In the genomic region with DNA sequence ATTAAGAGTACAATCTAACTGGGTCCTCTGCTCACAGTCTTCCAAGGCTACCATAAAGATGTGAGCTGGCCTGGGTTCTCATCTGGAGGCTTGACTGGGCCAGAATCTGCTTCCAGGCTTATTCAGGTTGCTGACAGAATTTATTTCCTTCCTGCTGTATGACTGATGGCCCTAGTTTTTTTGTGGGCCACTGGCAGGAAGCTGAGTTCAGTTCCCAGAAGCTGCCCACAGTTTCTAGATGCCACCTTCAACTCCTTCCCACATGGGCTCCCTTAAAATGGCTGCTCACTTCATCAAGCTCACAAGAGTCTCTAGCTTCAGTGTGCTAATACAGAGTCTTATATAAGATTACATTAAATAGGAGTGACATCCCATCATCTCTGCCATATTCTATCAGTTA, we compare ENCODE assay signal across 20 cellular contexts.
DNase-seq lines count a peak whose midpoint lies in the region; ATAC-seq lines count a peak whose summit lies in the region.
"Had no signal": no experiment of that assay in that cellular context is flagged by ENCODE, and none has a peak within 500 bp of the region (broad histone marks: within the 10 kb centered on the region; RNA-seq: fewer than 3 reads in every experiment).

No MANE protein-coding gene starts in this region.

- H3K9me3 Mint-ChIP-seq in activated naive CD4-positive, alpha-beta T cell treated with anti-CD3 and anti-CD28 coated beads, Interleukin-2, amount 50 U/mL, for 72 hours, result no peaks in the 10 kb centered on the region
- no peaks in the 10 kb centered on the region for H3K9me3 Mint-ChIP-seq in stimulated activated naive CD8-positive, alpha-beta T cell treated with anti-CD3 and anti-CD28 coated beads, Interleukin-15, amount 100 ng/mL, for 72 hours
- no peaks in the 10 kb centered on the region for H3K9me3 Mint-ChIP-seq in activated CD8-positive, alpha-beta T cell treated with anti-CD3 and anti-CD28 coated beads, Interleukin-2, amount 10 ng/mL, durations not matched to agents 7 days and 5 days (ENCODE audit: insufficient read depth)
- H3K9me3 Mint-ChIP-seq: CD8-positive, alpha-beta T cell; IgD-negative memory B cell had no signal

- peak; percentile 29 to 34 for ATAC-seq in activated naive CD4-positive, alpha-beta T cell treated with anti-CD3 and anti-CD28 coated beads, Interleukin-2, amount 50 U/mL, for 72 hours
- peak; percentile 83 for ATAC-seq in stimulated activated naive CD8-positive, alpha-beta T cell treated with anti-CD3 and anti-CD28 coated beads, Interleukin-15, amount 100 ng/mL, for 72 hours
- ATAC-seq in stimulated activated naive CD8-positive, alpha-beta T cell treated with anti-CD3 and anti-CD28 coated beads, Interleukin-15, Interleukin-2, amounts not matched to agents 100 U/mL and 50 U/mL, for 24 hours, result no peak
- ATAC-seq in activated CD8-positive, alpha-beta T cell treated with anti-CD3 and anti-CD28 coated beads, Interleukin-2, amount 10 ng/mL, durations not matched to agents 7 days and 5 days, result no peak
- no peak for ATAC-seq in GM18498 (IDR thresholded peaks at IDR 0.05; ENCODE audit: unreplicated experiment)
- ATAC-seq: CD8-positive, alpha-beta T cell had no signal

- peak overlapping the region in 1 of 2 donors; percentile 38 for H3K27ac Mint-ChIP-seq in activated naive CD4-positive, alpha-beta T cell treated with anti-CD3 and anti-CD28 coated beads, Interleukin-2, amount 50 U/mL, for 72 hours
- H3K27ac Mint-ChIP-seq in stimulated activated naive CD8-positive, alpha-beta T cell treated with anti-CD3 and anti-CD28 coated beads, Interleukin-15, amount 100 ng/mL, for 72 hours, result peak overlapping the region in 1 of 2 donors; percentile 40
- peak overlapping the region; percentile 54 for H3K27ac Mint-ChIP-seq in activated CD8-positive, alpha-beta T cell treated with anti-CD3 and anti-CD28 coated beads, Interleukin-2, amount 10 ng/mL, durations not matched to agents 7 days and 5 days
- H3K27ac Mint-ChIP-seq: B cell; CD8-positive, alpha-beta T cell; IgD-negative memory B cell had no signal

- POLR2A ChIA-PET in activated CD8-positive, alpha-beta T cell treated with anti-CD3 and anti-CD28 coated beads, Interleukin-2, amount 10 ng/mL, durations not matched to agents 7 days and 5 days (lab: Charles Lee), result no interaction called here

- peaks cover 6% of the 10 kb centered on the region for H3K4me1 Mint-ChIP-seq in stimulated activated naive CD8-positive, alpha-beta T cell treated with anti-CD3 and anti-CD28 coated beads, Interleukin-15, amount 100 ng/mL, for 72 hours
- H3K4me1 Mint-ChIP-seq in activated CD8-positive, alpha-beta T cell treated with anti-CD3 and anti-CD28 coated beads, Interleukin-2, amount 10 ng/mL, durations not matched to agents 7 days and 5 days (ENCODE audit: low read depth), result peaks cover 15% of the 10 kb centered on the region
- H3K4me1 Mint-ChIP-seq: B cell, IgD-negative memory B cell had no signal

- CTCF ChIA-PET in activated CD8-positive, alpha-beta T cell treated with anti-CD3 and anti-CD28 coated beads, Interleukin-2, amount 10 ng/mL, durations not matched to agents 7 days and 5 days (lab: Charles Lee), result interaction anchor here (0.9 to 1.7 kb wide), 2 partner anchors 14 to 33 kb away, joined by 3 to 6 read pairs; no protein-coding TSS in a partner anchor

- H3K27me3 Mint-ChIP-seq in stimulated activated naive CD8-positive, alpha-beta T cell treated with anti-CD3 and anti-CD28 coated beads, Interleukin-15, amount 100 ng/mL, for 72 hours, result peaks cover 3% of the 10 kb centered on the region
- H3K27me3 Mint-ChIP-seq in activated CD8-positive, alpha-beta T cell treated with anti-CD3 and anti-CD28 coated beads, Interleukin-2, amount 10 ng/mL, durations not matched to agents 7 days and 5 days (ENCODE audit: low read depth), result peaks cover 2% of the 10 kb centered on the region
- H3K27me3 Mint-ChIP-seq: IgD-negative memory B cell had no signal

- H3K36me3 Mint-ChIP-seq in activated naive CD4-positive, alpha-beta T cell treated with anti-CD3 and anti-CD28 coated beads, Interleukin-2, amount 50 U/mL, for 72 hours, result no peaks in the 10 kb centered on the region
- H3K36me3 Mint-ChIP-seq in activated CD8-positive, alpha-beta T cell treated with anti-CD3 and anti-CD28 coated beads, Interleukin-2, amount 10 ng/mL, durations not matched to agents 7 days and 5 days (ENCODE audit: low read depth), result peaks cover 4% of the 10 kb centered on the region
- H3K36me3 Mint-ChIP-seq: CD8-positive, alpha-beta T cell; IgD-negative memory B cell had no signal

- DNase-seq in activated naive CD4-positive, alpha-beta T cell treated with anti-CD3 and anti-CD28 coated beads, Interleukin-2, amount 50 U/mL, for 72 hours (ENCODE audit: low spot score in 2 of 2), result no peak
- no peak for DNase-seq in activated naive CD4-positive, alpha-beta T cell treated with anti-CD3 and anti-CD28 coated beads, Interleukin-2, amount 50 U/mL, for 16 hours
- DNase-seq in stimulated activated naive CD8-positive, alpha-beta T cell treated with anti-CD3 and anti-CD28 coated beads, Interleukin-15, amount 100 ng/mL, for 72 hours, result peak in 1 of 2 donors; percentile 57
- no peak for DNase-seq in stimulated activated naive CD8-positive, alpha-beta T cell treated with anti-CD3 and anti-CD28 coated beads, Interleukin-15, Interleukin-2, amounts not matched to agents 100 U/mL and 50 U/mL, for 24 hours
- DNase-seq in activated CD8-positive, alpha-beta T cell treated with anti-CD3 and anti-CD28 coated beads, Interleukin-2, amount 10 ng/mL, durations not matched to agents 7 days and 5 days, result peak; percentile 29
- no peak for DNase-seq in D341Med (ENCODE audit: low spot score)
- DNase-seq: Caco-2; CD8-positive, alpha-beta T cell; DMS 273 treated with DMSO at 0.1 percent for 48 hours; DMS79; GF-D8; MM.1S; NCI-H2029; NCI-H446; NCI-H524 treated with DMSO at 0.1 percent for 48 hours; NCI-H774; SIG-M5 had no signal

- no peak overlapping the region for H3K4me3 Mint-ChIP-seq in stimulated activated naive CD8-positive, alpha-beta T cell treated with anti-CD3 and anti-CD28 coated beads, Interleukin-15, amount 100 ng/mL, for 72 hours
- no peak overlapping the region for H3K4me3 Mint-ChIP-seq in activated CD8-positive, alpha-beta T cell treated with anti-CD3 and anti-CD28 coated beads, Interleukin-2, amount 10 ng/mL, durations not matched to agents 7 days and 5 days
- H3K4me3 Mint-ChIP-seq: B cell; CD8-positive, alpha-beta T cell; IgD-negative memory B cell had no signal

Comparison
In these comparisons a context has a peak if more than half of its experiments do, and no peak if none do; other contexts are left out.
1. ATAC-seq: peak in activated naive CD4-positive, alpha-beta T cell treated with anti-CD3 and anti-CD28 coated beads, Interleukin-2, amount 50 U/mL, for 72 hours (2 of 2) and stimulated activated naive CD8-positive, alpha-beta T cell treated with anti-CD3 and anti-CD28 coated beads, Interleukin-15, amount 100 ng/mL, for 72 hours (single experiment); none in stimulated activated naive CD8-positive, alpha-beta T cell treated with anti-CD3 and anti-CD28 coated beads, Interleukin-15, Interleukin-2, amounts not matched to agents 100 U/mL and 50 U/mL, for 24 hours (single experiment), activated CD8-positive, alpha-beta T cell treated with anti-CD3 and anti-CD28 coated beads, Interleukin-2, amount 10 ng/mL, durations not matched to agents 7 days and 5 days (single experiment) and GM18498 (single experiment).